In the genomic region with DNA sequence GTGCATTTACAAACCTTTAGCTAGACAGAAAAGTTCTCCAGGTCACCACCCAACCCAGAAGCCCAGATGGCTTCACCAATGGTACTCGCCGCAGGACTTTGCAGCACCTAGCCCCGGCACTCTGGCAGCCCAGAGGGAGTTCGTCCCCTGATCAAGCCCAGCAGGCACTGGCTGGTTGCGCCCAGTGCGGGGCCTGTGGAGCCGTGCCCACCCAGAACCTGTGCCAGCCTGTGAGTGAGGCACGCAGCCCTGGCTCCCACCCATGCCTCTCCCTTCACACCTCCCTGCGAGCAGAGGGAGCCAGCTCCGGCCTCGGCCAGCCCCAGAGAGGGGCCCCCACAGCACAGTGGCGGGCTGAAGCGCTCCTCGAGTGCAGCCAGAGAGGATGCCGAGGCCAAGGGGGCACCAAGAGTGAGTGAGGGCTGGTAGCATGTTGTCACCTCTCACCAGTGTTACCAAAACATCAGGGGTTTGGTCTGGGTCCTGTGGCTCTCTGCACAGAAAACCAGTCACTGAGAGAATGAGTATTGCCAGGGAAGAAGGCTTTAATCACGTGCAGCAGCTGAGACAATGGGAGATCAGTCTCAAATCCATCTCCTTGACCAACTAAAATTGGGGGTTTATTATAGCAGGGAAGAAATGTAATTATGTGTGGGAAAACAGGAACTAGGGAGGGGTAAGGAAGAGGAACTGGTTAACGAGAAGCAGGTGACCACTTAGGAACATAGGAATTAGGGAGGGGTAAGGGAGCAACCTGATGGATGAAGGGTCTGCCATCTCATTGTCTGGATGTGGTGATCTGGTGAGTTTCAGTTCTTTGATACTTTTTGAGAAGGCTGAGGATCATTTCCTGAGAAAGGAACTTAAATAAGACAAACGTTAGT, we compare ENCODE assay signal across 32 cellular contexts.
"Had no signal": no experiment of that assay in that cellular context is flagged by ENCODE, and none has a peak within 500 bp of the region (broad histone marks: within the 10 kb centered on the region; RNA-seq: fewer than 3 reads in every experiment).

No MANE protein-coding gene starts in this region.

- DNase-seq: activated CD4-positive, alpha-beta T cell treated with anti-CD3 and anti-CD28 coated beads, Interleukin-2, amount 10 ng/mL, durations not matched to agents 24 days and 14 days; activated CD4-positive, alpha-beta T cell treated with anti-CD3 and anti-CD28 coated beads, Interleukin-2, amount 50 U/mL, for 4 hours; activated CD8-positive, alpha-beta T cell treated with anti-CD3 and anti-CD28 coated beads for 36 hours; activated gamma-delta T cell; activated naive CD4-positive, alpha-beta T cell treated with Interleukin-2 at 50 U/mL for 16 hours; activated naive CD8-positive, alpha-beta T cell treated with anti-CD3 and anti-CD28 coated beads, Interleukin-2, amount 10 ng/mL, durations not matched to agents 7 days and 5 days; activated T-cell treated with anti-CD3 and anti-CD28 coated beads, Interleukin-2, amount 50 U/mL, for 24 hours; adrenal gland; body of pancreas; caudate nucleus; Kasumi-1; KBM-7; MG63; NCI-H1092; NCI-H1436 treated with DMSO at 0.1 percent for 48 hours; NCI-H1694 treated with DMSO at 0.1 percent for 48 hours; NCI-H2029; NCI-H2171 treated with DMSO at 0.1 percent for 48 hours; NCI-H2227 treated with DMSO at 0.1 percent for 48 hours; NCI-H446 treated with DMSO at 0.1 percent for 48 hours; NCI-H524; NK-92 treated with Interleukin-12 subunit alpha and Interleukin-12 subunit beta, amount 100 ng/mL, for 24 hours; PC-3; Peyer's patch; Right ventricle myocardium superior; RPMI8226; SJCRH30; T1000 had no signal

- H3K4me1 ChIP-seq: breast epithelium, Peyer's patch, SJCRH30 had no signal

- H3K4me1 Mint-ChIP-seq: activated CD4-positive, alpha-beta T cell treated with anti-CD3 and anti-CD28 coated beads, Interleukin-2, amount 10 ng/mL, durations not matched to agents 24 days and 14 days; activated naive CD4-positive, alpha-beta T cell treated with anti-CD3 and anti-CD28 coated beads, Interleukin-2, amount 50 U/mL, for 24 hours; activated naive CD8-positive, alpha-beta T cell treated with anti-CD3 and anti-CD28 coated beads, Interleukin-2, amount 10 ng/mL, durations not matched to agents 7 days and 5 days had no signal

- H3K27me3 Mint-ChIP-seq: activated CD4-positive, alpha-beta T cell treated with anti-CD3 and anti-CD28 coated beads, Interleukin-2, amount 10 ng/mL, durations not matched to agents 24 days and 14 days; activated CD8-positive, alpha-beta T cell treated with anti-CD3 and anti-CD28 coated beads for 36 hours; activated naive CD4-positive, alpha-beta T cell treated with anti-CD3 and anti-CD28 coated beads, Interleukin-2, amount 50 U/mL, for 24 hours; activated naive CD8-positive, alpha-beta T cell treated with anti-CD3 and anti-CD28 coated beads, Interleukin-2, amount 10 ng/mL, durations not matched to agents 7 days and 5 days; activated T-cell treated with anti-CD3 and anti-CD28 coated beads, Interleukin-2, amount 50 U/mL, for 24 hours had no signal

- H3K27ac Mint-ChIP-seq: activated CD4-positive, alpha-beta T cell treated with anti-CD3 and anti-CD28 coated beads, Interleukin-2, amount 10 ng/mL, durations not matched to agents 24 days and 14 days; activated CD8-positive, alpha-beta T cell treated with anti-CD3 and anti-CD28 coated beads for 36 hours; activated naive CD4-positive, alpha-beta T cell treated with anti-CD3 and anti-CD28 coated beads, Interleukin-2, amount 50 U/mL, for 24 hours; activated naive CD8-positive, alpha-beta T cell treated with anti-CD3 and anti-CD28 coated beads, Interleukin-2, amount 10 ng/mL, durations not matched to agents 7 days and 5 days; activated T-cell treated with anti-CD3 and anti-CD28 coated beads, Interleukin-2, amount 50 U/mL, for 24 hours; activated T-helper 2 cell treated with anti-CD3 and anti-CD28 coated beads, Interferon-gamma antibody, Interleukin-2, Interleukin-4, amounts not matched to agents 10 μg/mL and 5 μg/mL and 100 μg/mL, durations not matched to agents 14 hours and 24 hours and 36 hours had no signal

- H3K9me3 ChIP-seq: adrenal gland, body of pancreas, MG63, Peyer's patch, SJCRH30 had no signal

- H3K27ac ChIP-seq: adrenal gland, body of pancreas, breast epithelium, Peyer's patch, SJCRH30, SK-N-MC had no signal

- H3K36me3 ChIP-seq: adrenal gland, breast epithelium, MG63, Peyer's patch, SJCRH30 had no signal

- H3K4me3 ChIP-seq: adrenal gland, body of pancreas, breast epithelium, MG63, Peyer's patch, SJCRH30, SK-N-MC had no signal

- H3K27me3 ChIP-seq: adrenal gland, body of pancreas, breast epithelium, MG63, Peyer's patch, SJCRH30 had no signal

- H3K4me3 Mint-ChIP-seq: activated CD4-positive, alpha-beta T cell treated with anti-CD3 and anti-CD28 coated beads, Interleukin-2, amount 10 ng/mL, durations not matched to agents 24 days and 14 days; activated CD8-positive, alpha-beta T cell treated with anti-CD3 and anti-CD28 coated beads for 36 hours; activated naive CD4-positive, alpha-beta T cell treated with anti-CD3 and anti-CD28 coated beads, Interleukin-2, amount 50 U/mL, for 24 hours; activated naive CD8-positive, alpha-beta T cell treated with anti-CD3 and anti-CD28 coated beads, Interleukin-2, amount 10 ng/mL, durations not matched to agents 7 days and 5 days; activated T-cell treated with anti-CD3 and anti-CD28 coated beads, Interleukin-2, amount 50 U/mL, for 24 hours had no signal

- ATAC-seq: activated CD8-positive, alpha-beta T cell treated with anti-CD3 and anti-CD28 coated beads for 36 hours; body of pancreas; PC-3 had no signal
